ENCODE assay signal across 27 cellular contexts in the genomic region with DNA sequence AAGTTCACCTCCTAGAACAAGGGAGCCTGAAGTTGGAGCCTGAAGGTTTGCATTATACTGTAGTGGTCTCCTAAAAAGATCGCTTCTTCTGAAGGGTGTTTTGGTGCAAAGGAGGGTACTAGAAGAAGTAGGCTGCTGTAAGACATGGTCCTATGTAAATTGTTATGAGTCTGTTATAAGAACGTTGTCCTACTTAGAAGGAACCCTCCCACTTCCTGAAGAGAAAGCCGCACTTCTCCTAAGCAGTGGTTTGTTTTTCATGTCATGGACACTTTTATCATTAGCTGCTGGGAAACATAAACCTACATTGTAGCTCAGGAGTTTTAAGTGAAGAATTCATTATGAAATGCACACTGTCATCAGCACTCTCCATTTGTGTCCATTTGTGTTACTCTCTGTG.
DNase-seq lines count a peak whose midpoint lies in the region; ATAC-seq, FAIRE-seq and TF ChIP-seq lines count a peak whose summit lies in the region.
"Had no signal": no experiment of that assay in that cellular context is flagged by ENCODE, and none has a peak within 500 bp of the region (broad histone marks: within the 10 kb centered on the region; RNA-seq: fewer than 3 reads in every experiment).

No MANE protein-coding gene starts in this region.

- H3K27ac ChIP-seq in colonic mucosa: no peak overlapping the region
- H3K27ac ChIP-seq: adrenal gland, PC-9 had no signal

- no peak for FAIRE-seq in D721Med (lab: Jason Lieb, UNC)
- FAIRE-seq: K562 had no signal

- TF ChIP-seq POLR2A in NB4 (IDR thresholded peaks at IDR 0.05; ENCODE audit: extremely low read depth, insufficient read length): no peak

- H3K36me3 Mint-ChIP-seq in activated naive CD8-positive, alpha-beta T cell: peaks cover 11% of the 10 kb centered on the region
- peaks cover 5% of the 10 kb centered on the region for H3K36me3 Mint-ChIP-seq in activated naive CD8-positive, alpha-beta T cell treated with anti-CD3 and anti-CD28 coated beads for 36 hours
- peaks cover 46% of the 10 kb centered on the region for H3K36me3 Mint-ChIP-seq in activated CD4-positive, alpha-beta memory T cell treated with anti-CD3 and anti-CD28 coated beads, Interleukin-2, amount 10 ng/mL, durations not matched to agents 7 days and 5 days (ENCODE audit: low read depth)
- H3K36me3 Mint-ChIP-seq: CD14-positive monocyte had no signal

- CTCF ChIA-PET in activated CD4-positive, alpha-beta memory T cell treated with anti-CD3 and anti-CD28 coated beads, Interleukin-2, amount 10 ng/mL, durations not matched to agents 7 days and 5 days (lab: Charles Lee): interaction anchor here (0.6 to 1.0 kb wide), 2 partner anchors 13 to 46 kb away, joined by 3 to 4 read pairs; no protein-coding TSS in a partner anchor

- no peak for DNase-seq in activated naive CD8-positive, alpha-beta T cell treated with anti-CD3 and anti-CD28 coated beads for 36 hours
- DNase-seq in NB4 (ENCODE audit: low read depth): peak; percentile 16
- no peak for DNase-seq in activated CD4-positive, alpha-beta memory T cell treated with anti-CD3 and anti-CD28 coated beads, Interleukin-2, amount 10 ng/mL, durations not matched to agents 7 days and 5 days
- DNase-seq in colonic mucosa: no peak
- no peak for DNase-seq in D721Med (ENCODE audit: insufficient read length, low spot score)
- DNase-seq: activated gamma-delta T cell treated with Interleukin-2 at 50 U/mL for 16 hours, adrenal gland, cortex of kidney, DMS153, GF-D8, left cardiac atrium, mesenchymal stem cell, naive B cell, NCI-H1092 treated with DMSO at 0.1 percent for 48 hours, NCI-H2029, NCI-H226, NCI-H774, PC-9, SHP77 treated with DMSO at 0.1 percent for 48 hours, substantia nigra had no signal

- no peak for ATAC-seq in HG03457 (IDR thresholded peaks at IDR 0.05; ENCODE audit: unreplicated experiment)
- no peak for ATAC-seq in GM18873 (IDR thresholded peaks at IDR 0.05; ENCODE audit: low FRiP score, unreplicated experiment)
- ATAC-seq: HCT116, K562, left cardiac atrium, WTC11 had no signal

- H3K9me3 ChIP-seq in colonic mucosa: no peaks in the 10 kb centered on the region
- H3K9me3 ChIP-seq: adrenal gland had no signal

- no peaks in the 10 kb centered on the region for H3K27me3 Mint-ChIP-seq in activated naive CD8-positive, alpha-beta T cell
- H3K27me3 Mint-ChIP-seq in activated naive CD8-positive, alpha-beta T cell treated with anti-CD3 and anti-CD28 coated beads for 36 hours: no peaks in the 10 kb centered on the region
- H3K27me3 Mint-ChIP-seq in activated CD4-positive, alpha-beta memory T cell treated with anti-CD3 and anti-CD28 coated beads, Interleukin-2, amount 10 ng/mL, durations not matched to agents 7 days and 5 days: no peaks in the 10 kb centered on the region

- no peaks in the 10 kb centered on the region for H3K27me3 ChIP-seq in colonic mucosa
- H3K27me3 ChIP-seq: adrenal gland had no signal

- TF ChIP-seq CTCF in NB4 (IDR thresholded peaks at IDR 0.05; ENCODE audit: low read depth, low read length): no peak
- TF ChIP-seq CTCF in colonic mucosa (IDR thresholded peaks at IDR 0.05): no peak
- no peak for TF ChIP-seq CTCF in D721Med (IDR thresholded peaks at IDR 0.05; ENCODE audit: insufficient read depth, missing control alignments)

- H3K9ac ChIP-seq in colonic mucosa (ENCODE audit: low read depth in 2 of 2, low read length in 2 of 2): no peak overlapping the region

- peaks cover 18% of the 10 kb centered on the region for H3K4me1 Mint-ChIP-seq in activated naive CD8-positive, alpha-beta T cell (ENCODE audit: low read depth)
- peaks cover 10% of the 10 kb centered on the region for H3K4me1 Mint-ChIP-seq in activated naive CD8-positive, alpha-beta T cell treated with anti-CD3 and anti-CD28 coated beads for 36 hours
- peaks cover 28% of the 10 kb centered on the region for H3K4me1 Mint-ChIP-seq in activated CD4-positive, alpha-beta memory T cell treated with anti-CD3 and anti-CD28 coated beads, Interleukin-2, amount 10 ng/mL, durations not matched to agents 7 days and 5 days
- H3K4me1 Mint-ChIP-seq: CD14-positive monocyte had no signal

- H3K4me3 Mint-ChIP-seq in activated naive CD8-positive, alpha-beta T cell: no peak overlapping the region
- no peak overlapping the region for H3K4me3 Mint-ChIP-seq in activated naive CD8-positive, alpha-beta T cell treated with anti-CD3 and anti-CD28 coated beads for 36 hours
- H3K4me3 Mint-ChIP-seq in activated CD4-positive, alpha-beta memory T cell treated with anti-CD3 and anti-CD28 coated beads, Interleukin-2, amount 10 ng/mL, durations not matched to agents 7 days and 5 days: no peak overlapping the region
- H3K4me3 Mint-ChIP-seq: CD14-positive monocyte, WTC11 had no signal

- H3K9me3 Mint-ChIP-seq in activated naive CD8-positive, alpha-beta T cell (ENCODE audit: low read depth): peaks cover 9% of the 10 kb centered on the region
- H3K9me3 Mint-ChIP-seq in activated naive CD8-positive, alpha-beta T cell treated with anti-CD3 and anti-CD28 coated beads for 36 hours: peaks cover 4% of the 10 kb centered on the region
- peaks cover 32% of the 10 kb centered on the region for H3K9me3 Mint-ChIP-seq in activated CD4-positive, alpha-beta memory T cell treated with anti-CD3 and anti-CD28 coated beads, Interleukin-2, amount 10 ng/mL, durations not matched to agents 7 days and 5 days

- H3K27ac Mint-ChIP-seq in activated naive CD8-positive, alpha-beta T cell: peak overlapping the region; percentile 5
- H3K27ac Mint-ChIP-seq in activated naive CD8-positive, alpha-beta T cell treated with anti-CD3 and anti-CD28 coated beads for 36 hours: no peak overlapping the region
- H3K27ac Mint-ChIP-seq in activated CD4-positive, alpha-beta memory T cell treated with anti-CD3 and anti-CD28 coated beads, Interleukin-2, amount 10 ng/mL, durations not matched to agents 7 days and 5 days: peak overlapping the region; percentile 76
- H3K27ac Mint-ChIP-seq: CD14-positive monocyte, WTC11 had no signal

- intact Hi-C loops in colonic mucosa (cut with DNase I): no loop called here

- POLR2A ChIA-PET in activated CD4-positive, alpha-beta memory T cell treated with anti-CD3 and anti-CD28 coated beads, Interleukin-2, amount 10 ng/mL, durations not matched to agents 7 days and 5 days (lab: Charles Lee): interaction anchor here (0.6 to 1.4 kb wide), 6 partner anchors 14 to 107 kb away, joined by 3 to 5 read pairs (median 4); no protein-coding TSS in a partner anchor

- H3K4me3 ChIP-seq in NB4 (ENCODE audit: low read depth, low read length): no peak overlapping the region
- H3K4me3 ChIP-seq in colonic mucosa: no peak overlapping the region
- H3K4me3 ChIP-seq: adrenal gland, K562, PC-9 had no signal

- H3K4me1 ChIP-seq in colonic mucosa: no peaks in the 10 kb centered on the region

- H3K36me3 ChIP-seq in colonic mucosa: no peaks in the 10 kb centered on the region
- H3K36me3 ChIP-seq: adrenal gland had no signal
